20 cellular contexts compared by ENCODE assay signal in the genomic region with DNA sequence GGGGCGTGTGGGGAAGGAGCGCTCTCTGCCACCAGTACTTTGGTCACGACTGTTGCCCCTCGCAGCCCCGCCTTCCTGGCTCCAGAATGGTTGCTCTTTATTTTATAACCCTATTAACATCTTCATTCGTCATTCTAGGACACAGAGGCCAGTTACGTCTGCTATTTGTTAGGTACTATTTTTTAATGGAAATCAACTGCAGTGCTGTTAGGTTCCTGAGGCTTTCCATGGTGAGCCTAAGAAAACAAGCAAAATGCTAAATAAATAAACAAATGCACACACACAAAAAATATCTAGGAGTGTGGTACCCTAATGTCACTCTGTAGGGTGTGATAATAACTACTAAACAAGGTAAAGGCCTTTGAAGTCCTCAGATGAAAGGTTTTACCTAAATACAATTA.
DNase-seq lines count a peak whose midpoint lies in the region; ATAC-seq and TF ChIP-seq lines count a peak whose summit lies in the region.
"Had no signal": no experiment of that assay in that cellular context is flagged by ENCODE, and none has a peak within 500 bp of the region (broad histone marks: within the 10 kb centered on the region; RNA-seq: fewer than 3 reads in every experiment).

No MANE protein-coding gene starts in this region.

- H2AFZ ChIP-seq in SK-N-SH (ENCODE audit: low read depth): no peak overlapping the region
- H2AFZ ChIP-seq: GM23338, PC-9 had no signal

- H4K20me1 ChIP-seq in SK-N-SH (ENCODE audit: insufficient read depth): no peaks in the 10 kb centered on the region

- ATAC-seq in SK-N-SH treated with all-trans-retinoic acid at 6 μM for 48 hours (no peak), HG03565 (IDR thresholded peaks at IDR 0.05; ENCODE audit: unreplicated experiment) (no peak)
- ATAC-seq: CD8-positive, alpha-beta T cell had no signal

- POLR2A ChIA-PET in SK-N-SH (lab: Yijun Ruan, JAX): no interaction called here

- DNase-seq in SK-N-SH (peak; percentile 37), fibroblast of villous mesenchyme (ENCODE audit: low read depth) (peak; percentile 52), prostate gland (ENCODE audit: low spot score) (peak; percentile 32), G401 (ENCODE audit: low spot score) (no peak), SK-N-DZ (ENCODE audit: low spot score) (no peak)
- DNase-seq: AML-193; C1 segment of cervical spinal cord; Calu3; CD8-positive, alpha-beta T cell; DMS153; Karpas-422; NCI-H1694; NCI-H2171; NCI-H526; PC-9; SHP77 treated with DMSO at 0.1 percent for 48 hours had no signal

- H3K4me2 ChIP-seq in SK-N-SH: no peak overlapping the region
- H3K4me2 ChIP-seq: GM23338, PC-9 had no signal

- H3K27ac ChIP-seq in SK-N-SH (ENCODE audit: low read depth in 2 of 2, low read length in 1 of 2) (no peak overlapping the region), prostate gland (peak overlapping the region in 1 of 2 donors; percentile 71)
- H3K27ac ChIP-seq: PC-9 had no signal

- TF ChIP-seq POLR2A in prostate gland (IDR thresholded peaks at IDR 0.05): no peak

- CTCF ChIA-PET in SK-N-SH (lab: Yijun Ruan, JAX): interaction anchor here (0.7 to 3.8 kb wide), 16 partner anchors 11 to 682 kb away, joined by 3 to 35 read pairs (median 4); a partner anchor contains a TSS

- H3K9me2 ChIP-seq in SK-N-SH: no peaks in the 10 kb centered on the region

- H3K9me3 ChIP-seq in SK-N-SH: no peaks in the 10 kb centered on the region
- no peaks in the 10 kb centered on the region for H3K9me3 ChIP-seq in prostate gland
- H3K9me3 ChIP-seq: HAP-1 had no signal

- H3K4me1 ChIP-seq in SK-N-SH (ENCODE audit: control insufficient read depth in 1 of 2, insufficient read depth in 2 of 2, low read depth in 1 of 2, low read length in 1 of 2): peaks cover 0 to 4% of the 10 kb centered on the region in 2 experiments; a peak in 1 of 4 replicates
- H3K4me1 ChIP-seq in prostate gland (replicated peaks): no peaks in the 10 kb centered on the region
- H3K4me1 ChIP-seq: HAP-1 had no signal

- no peak for TF ChIP-seq EP300 in SK-N-SH (IDR thresholded peaks at IDR 0.05; ENCODE audit: borderline replicate concordance in 1 of 2, low read depth in 1 of 2, low read length in 1 of 2)

- TF ChIP-seq RAD21 in SK-N-SH (IDR thresholded peaks at IDR 0.05; ENCODE audit: low read length): no peak

- 68% methylated on average over 7 of the region's 7 CpGs for WGBS in SK-N-SH (ENCODE audit: low lambda C conversion rate)
- WGBS in prostate gland: 12% methylated on average over 6 of the region's 7 CpGs

- TF ChIP-seq CTCF in SK-N-SH (IDR thresholded peaks at IDR 0.05) (no peak), fibroblast of villous mesenchyme (IDR thresholded peaks at IDR 0.05; ENCODE audit: insufficient read depth, low read depth, low read length) (no peak), prostate gland (IDR thresholded peaks at IDR 0.05) (no peak)

- in situ Hi-C loops in G401 (cut with HindIII; ENCODE audit: low sequenced_read_pairs): no loop called here

- H3K4me3 ChIP-seq in SK-N-SH (ENCODE audit: low read depth in 2 of 2, low read length in 1 of 2) (no peak overlapping the region), fibroblast of villous mesenchyme (ENCODE audit: low read depth, low read length) (no peak overlapping the region), prostate gland (no peak overlapping the region)
- H3K4me3 ChIP-seq: GM23338, HAP-1, PC-9 had no signal

- no peaks in the 10 kb centered on the region for H3K27me3 ChIP-seq in SK-N-SH (ENCODE audit: insufficient read depth)
- H3K27me3 ChIP-seq in prostate gland (replicated peaks; ENCODE audit: insufficient read depth): no peaks in the 10 kb centered on the region

- H3K36me3 ChIP-seq in SK-N-SH (replicated peaks in 1 of 2; ENCODE audit: control insufficient read depth in 1 of 2, insufficient read depth in 2 of 2, low read length in 1 of 2): no peaks in the 10 kb centered on the region
- H3K36me3 ChIP-seq in prostate gland: no peaks in the 10 kb centered on the region
- H3K36me3 ChIP-seq: HAP-1 had no signal

- H3K9ac ChIP-seq in SK-N-SH: no peak overlapping the region

- intact Hi-C loops in prostate gland (cut with DNase I): loop anchor here (10.0 kb wide), 1 partner anchor 322 kb away; no protein-coding TSS in a partner anchor

- no peaks in the 10 kb centered on the region for H3K79me2 ChIP-seq in SK-N-SH (ENCODE audit: insufficient read depth)

- H3F3A ChIP-seq in SK-N-SH (replicated peaks; ENCODE audit: insufficient read depth): no peaks in the 10 kb centered on the region

TF ChIP-seq in SK-N-SH, 30 proteins besides CTCF, POLR2A, EP300 and RAD21 (continues in another document):
- TF ChIP-seq YY1 (IDR thresholded peaks at IDR 0.05; ENCODE audit: low read depth) (no peak), ELF1 (IDR thresholded peaks at IDR 0.05) (no peak)
- TF ChIP-seq, protein P1, sequence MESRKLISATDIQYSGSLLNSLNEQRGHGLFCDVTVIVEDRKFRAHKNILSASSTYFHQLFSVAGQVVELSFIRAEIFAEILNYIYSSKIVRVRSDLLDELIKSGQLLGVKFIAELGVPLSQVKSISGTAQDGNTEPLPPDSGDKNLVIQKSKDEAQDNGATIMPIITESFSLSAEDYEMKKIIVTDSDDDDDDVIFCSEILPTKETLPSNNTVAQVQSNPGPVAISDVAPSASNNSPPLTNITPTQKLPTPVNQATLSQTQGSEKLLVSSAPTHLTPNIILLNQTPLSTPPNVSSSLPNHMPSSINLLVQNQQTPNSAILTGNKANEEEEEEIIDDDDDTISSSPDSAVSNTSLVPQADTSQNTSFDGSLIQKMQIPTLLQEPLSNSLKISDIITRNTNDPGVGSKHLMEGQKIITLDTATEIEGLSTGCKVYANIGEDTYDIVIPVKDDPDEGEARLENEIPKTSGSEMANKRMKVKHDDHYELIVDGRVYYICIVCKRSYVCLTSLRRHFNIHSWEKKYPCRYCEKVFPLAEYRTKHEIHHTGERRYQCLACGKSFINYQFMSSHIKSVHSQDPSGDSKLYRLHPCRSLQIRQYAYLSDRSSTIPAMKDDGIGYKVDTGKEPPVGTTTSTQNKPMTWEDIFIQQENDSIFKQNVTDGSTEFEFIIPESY (IDR thresholded peaks at IDR 0.05; ENCODE audit: borderline replicate concordance, low read depth): no peak

TF ChIP-seq in SK-N-SH treated with all-trans-retinoic acid at 6 μM for 48 hours, 23 proteins besides CTCF, POLR2A, EP300 and RAD21:
- TF ChIP-seq, protein P2, sequence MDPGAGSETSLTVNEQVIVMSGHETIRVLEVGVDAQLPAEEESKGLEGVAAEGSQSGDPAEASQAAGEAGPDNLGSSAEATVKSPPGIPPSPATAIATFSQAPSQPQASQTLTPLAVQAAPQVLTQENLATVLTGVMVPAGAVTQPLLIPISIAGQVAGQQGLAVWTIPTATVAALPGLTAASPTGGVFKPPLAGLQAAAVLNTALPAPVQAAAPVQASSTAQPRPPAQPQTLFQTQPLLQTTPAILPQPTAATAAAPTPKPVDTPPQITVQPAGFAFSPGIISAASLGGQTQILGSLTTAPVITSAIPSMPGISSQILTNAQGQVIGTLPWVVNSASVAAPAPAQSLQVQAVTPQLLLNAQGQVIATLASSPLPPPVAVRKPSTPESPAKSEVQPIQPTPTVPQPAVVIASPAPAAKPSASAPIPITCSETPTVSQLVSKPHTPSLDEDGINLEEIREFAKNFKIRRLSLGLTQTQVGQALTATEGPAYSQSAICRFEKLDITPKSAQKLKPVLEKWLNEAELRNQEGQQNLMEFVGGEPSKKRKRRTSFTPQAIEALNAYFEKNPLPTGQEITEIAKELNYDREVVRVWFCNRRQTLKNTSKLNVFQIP (CRISPR knock-in tag; IDR thresholded peaks at IDR 0.05; ENCODE audit: borderline replicate concordance, low read depth): no peak
- TF ChIP-seq PPARA (CRISPR knock-in tag; IDR thresholded peaks at IDR 0.05; ENCODE audit: borderline replicate concordance) (no peak), TCF4 (CRISPR knock-in tag; IDR thresholded peaks at IDR 0.05; ENCODE audit: borderline replicate concordance) (no peak), RARB (CRISPR knock-in tag; IDR thresholded peaks at IDR 0.05) (no peak)

Comparison
In these comparisons a context has a peak if more than half of its experiments do, and no peak if none do; other contexts are left out.
1. DNase-seq: peak in SK-N-SH (single experiment), fibroblast of villous mesenchyme (single experiment) and prostate gland (single experiment); none in G401 (single experiment) and SK-N-DZ (single experiment).